Comparison of ENCODE assay signal across 25 cellular contexts in genomic region chr2:187617925-187618324, GRCh38.
DNase-seq lines count a peak whose midpoint lies in the region; ATAC-seq and TF ChIP-seq lines count a peak whose summit lies in the region.
"Had no signal": no experiment of that assay in that cellular context is flagged by ENCODE, and none has a peak within 500 bp of the region (broad histone marks: within the 10 kb centered on the region; RNA-seq: fewer than 3 reads in every experiment).

No MANE protein-coding gene starts in this region.

- peaks cover 15% of the 10 kb centered on the region for H3K4me1 ChIP-seq in OCI-LY3 (ENCODE audit: low read length)
- no peaks in the 10 kb centered on the region for H3K4me1 ChIP-seq in hepatocyte (ENCODE audit: insufficient read depth)
- no peaks in the 10 kb centered on the region for H3K4me1 ChIP-seq in ascending aorta
- H3K4me1 ChIP-seq in heart left ventricle, result no peaks in the 10 kb centered on the region
- H3K4me1 ChIP-seq: BE2C, Peyer's patch, right atrium auricular region, SJSA1, upper lobe of left lung had no signal

- intact Hi-C loops in ascending aorta (cut with DNase I), result no loop called here
- intact Hi-C loops in heart left ventricle (cut with DNase I), result no loop called here

- H3K4me2 ChIP-seq in OCI-LY3 (ENCODE audit: low read length) (peak overlapping the region; percentile 61; the same call in 1 of the 2 replicates), hepatocyte (peak overlapping the region; percentile 57)

- H3K9me2 ChIP-seq in hepatocyte (replicated peaks; ENCODE audit: insufficient read depth), result no peaks in the 10 kb centered on the region

- H3K9me3 ChIP-seq in OCI-LY3 (ENCODE audit: insufficient read depth, low read length) (no peaks in the 10 kb centered on the region), hepatocyte (ENCODE audit: low read depth) (no peaks in the 10 kb centered on the region), ascending aorta (no peaks in the 10 kb centered on the region), heart left ventricle (no peaks in the 10 kb centered on the region)
- H3K9me3 ChIP-seq: BE2C, Peyer's patch, right atrium auricular region, SJSA1, upper lobe of left lung had no signal

- H3K9ac ChIP-seq in OCI-LY3 (ENCODE audit: low read length), result no peak overlapping the region

- H3K27ac ChIP-seq in OCI-LY3 (ENCODE audit: low read length), result no peak overlapping the region
- no peak overlapping the region for H3K27ac ChIP-seq in hepatocyte
- H3K27ac ChIP-seq in ascending aorta, result no peak overlapping the region
- H3K27ac ChIP-seq in heart left ventricle, result no peak overlapping the region
- H3K27ac ChIP-seq: epithelial cell of prostate, Peyer's patch, right atrium auricular region, SJSA1, upper lobe of left lung had no signal

- H3K4me3 ChIP-seq in OCI-LY3 (ENCODE audit: low read length) (no peak overlapping the region), hepatocyte (no peak overlapping the region), ascending aorta (no peak overlapping the region), heart left ventricle (no peak overlapping the region)
- H3K4me3 ChIP-seq: lung, Peyer's patch, right atrium auricular region, SJSA1, upper lobe of left lung had no signal

- no peaks in the 10 kb centered on the region for H3K27me3 ChIP-seq in OCI-LY3 (ENCODE audit: low read depth, low read length)
- H3K27me3 ChIP-seq in hepatocyte, result no peaks in the 10 kb centered on the region
- H3K27me3 ChIP-seq in ascending aorta, result no peaks in the 10 kb centered on the region
- H3K27me3 ChIP-seq in heart left ventricle, result no peaks in the 10 kb centered on the region
- H3K27me3 ChIP-seq: BE2C, Peyer's patch, right atrium auricular region, upper lobe of left lung had no signal

- H4K20me1 ChIP-seq in OCI-LY3 (ENCODE audit: insufficient read depth, low read length) (no peaks in the 10 kb centered on the region), hepatocyte (ENCODE audit: insufficient read depth, poor library complexity, severe bottlenecking) (no peaks in the 10 kb centered on the region)

- DNase-seq in Ammon's horn (ENCODE audit: low spot score) (peak; percentile 47), NCI-H2081 (lab: John Stamatoyannopoulos, UW) (peak; percentile 66 to 91), hepatocyte (ENCODE audit: low spot score) (no peak), SIG-M5 treated with dmso at 0.1 percent for 504 hours (lab: John Stamatoyannopoulos, UW; ENCODE audit: unreplicated experiment) (no peak), DMS153 treated with DMSO at 0.1 percent for 48 hours (lab: John Stamatoyannopoulos, UW; ENCODE audit: unreplicated experiment) (no peak), ascending aorta (ENCODE audit: low spot score in 2 of 2) (no peak), heart left ventricle (no peak)
- DNase-seq: activated CD4-positive, alpha-beta T cell treated with anti-CD3 and anti-CD28 coated beads, Interleukin-2, amount 50 U/mL, for 48 hours; BE2C; DND-41; effector CD8-positive, alpha-beta T cell; H9; KG1; NCI-H2107; NCI-H510A treated with DMSO at 0.1 percent for 48 hours; Peyer's patch; stimulated activated CD4-positive, alpha-beta T cell treated with anti-CD3 and anti-CD28 coated beads, Interleukin-4, amount 100 ng/mL, for 1 hour; upper lobe of left lung had no signal

- TF ChIP-seq POLR2A in heart left ventricle (IDR thresholded peaks at IDR 0.05), result no peak

- TF ChIP-seq CTCF in OCI-LY3 (IDR thresholded peaks at IDR 0.05; ENCODE audit: low read depth, low read length) (no peak), hepatocyte (IDR thresholded peaks at IDR 0.05; ENCODE audit: poor library complexity) (no peak), ascending aorta (IDR thresholded peaks at IDR 0.05) (no peak), heart left ventricle (IDR thresholded peaks at IDR 0.05) (no peak)

- H3K79me2 ChIP-seq in OCI-LY3 (ENCODE audit: low read length) (no peaks in the 10 kb centered on the region), hepatocyte (no peaks in the 10 kb centered on the region)

- H3K36me3 ChIP-seq in OCI-LY3 (replicated peaks; ENCODE audit: low read depth, low read length), result no peaks in the 10 kb centered on the region
- no peaks in the 10 kb centered on the region for H3K36me3 ChIP-seq in hepatocyte (replicated peaks; ENCODE audit: insufficient read depth, low read depth)
- no peaks in the 10 kb centered on the region for H3K36me3 ChIP-seq in ascending aorta
- no peaks in the 10 kb centered on the region for H3K36me3 ChIP-seq in heart left ventricle
- H3K36me3 ChIP-seq: BE2C, Peyer's patch, right atrium auricular region, SJSA1, upper lobe of left lung had no signal

- H2AFZ ChIP-seq in OCI-LY3 (ENCODE audit: low read depth, low read length), result no peak overlapping the region
- H2AFZ ChIP-seq in hepatocyte, result no peak overlapping the region

- ATAC-seq in heart left ventricle, result no peak
- ATAC-seq: activated CD4-positive, CD25-positive, alpha-beta regulatory T cell treated with anti-CD3 and anti-CD28 coated beads, Interleukin-2, amount 50 U/mL, for 24 hours; natural killer cell treated with Interleukin-12 subunit alpha and Interleukin-12 subunit beta and Interleukin-15 and Interleukin-18, amount 100 ng/mL, for 72 hours had no signal

Comparison
In these comparisons a context has a peak if more than half of its experiments do, and no peak if none do; other contexts are left out.
1. DNase-seq: peak in Ammon's horn (single experiment) and NCI-H2081 (2 of 2); none in hepatocyte (single experiment), SIG-M5 treated with dmso at 0.1 percent for 504 hours (single experiment), DMS153 treated with DMSO at 0.1 percent for 48 hours (single experiment), ascending aorta (0 of 2) and heart left ventricle (0 of 5).